In genomic region chr1:109787845-109788605, GRCh38 we compare ENCODE assay signal across 17 cellular contexts. TPM values are rescaled to one million over a fixed set of nuclear protein-coding genes. Genes with fewer than 3 reads are reported as not detected.
DNase-seq lines count a peak whose midpoint lies in the region; TF ChIP-seq lines count a peak whose summit lies in the region.
"Had no signal": no experiment of that assay in that cellular context is flagged by ENCODE, and none has a peak within 500 bp of the region (broad histone marks: within the 10 kb centered on the region; RNA-seq: fewer than 3 reads in every experiment).

No MANE protein-coding gene starts in this region.

- no peaks in the 10 kb centered on the region for H3K9me3 Mint-ChIP-seq in activated CD4-positive, alpha-beta T cell treated with anti-CD3 and anti-CD28 coated beads, Interleukin-2, amount 10 ng/mL, durations not matched to agents 24 days and 14 days
- H3K9me3 Mint-ChIP-seq: nephron had no signal

- H4K20me1 ChIP-seq in smooth muscle cell (ENCODE audit: low read depth): no peaks in the 10 kb centered on the region

- no peaks in the 10 kb centered on the region for H3K9me3 ChIP-seq in smooth muscle cell (replicated peaks; ENCODE audit: low read depth)
- H3K9me3 ChIP-seq: body of pancreas, gastroesophageal sphincter, thoracic aorta had no signal

- no peaks in the 10 kb centered on the region for H3K36me3 Mint-ChIP-seq in activated CD4-positive, alpha-beta T cell treated with anti-CD3 and anti-CD28 coated beads, Interleukin-2, amount 10 ng/mL, durations not matched to agents 24 days and 14 days (ENCODE audit: low read depth)

- WGBS in smooth muscle cell (ENCODE audit: low lambda C conversion rate): 36% methylated on average over 19 of the region's 19 CpGs

- no peak overlapping the region for H3K4me3 Mint-ChIP-seq in activated CD4-positive, alpha-beta T cell treated with anti-CD3 and anti-CD28 coated beads, Interleukin-2, amount 10 ng/mL, durations not matched to agents 24 days and 14 days
- H3K4me3 Mint-ChIP-seq: nephron had no signal

- no peaks in the 10 kb centered on the region for H3K36me3 ChIP-seq in smooth muscle cell (ENCODE audit: low read depth)
- H3K36me3 ChIP-seq: gastroesophageal sphincter, thoracic aorta had no signal

- H3K27ac Mint-ChIP-seq in activated CD4-positive, alpha-beta T cell treated with anti-CD3 and anti-CD28 coated beads, Interleukin-2, amount 10 ng/mL, durations not matched to agents 24 days and 14 days: peak overlapping the region; percentile 62

- intact Hi-C loops in activated CD4-positive, alpha-beta T cell treated with anti-CD3 and anti-CD28 coated beads, Interleukin-2, amount 10 ng/mL, durations not matched to agents 24 days and 14 days (cut with micrococcal nuclease): no loop called here

- no peak overlapping the region for H3K4me3 ChIP-seq in smooth muscle cell
- H3K4me3 ChIP-seq: body of pancreas, gastroesophageal sphincter, skin epidermis, thoracic aorta had no signal

- peaks cover 32% of the 10 kb centered on the region for H3K4me1 ChIP-seq in smooth muscle cell (ENCODE audit: low read depth)

- H2AFZ ChIP-seq in smooth muscle cell (ENCODE audit: low read depth): no peak overlapping the region

- H3K9ac ChIP-seq in smooth muscle cell (ENCODE audit: low read depth): no peak overlapping the region

- TF ChIP-seq CTCF in smooth muscle cell (IDR thresholded peaks at IDR 0.05; ENCODE audit: borderline replicate concordance, insufficient read depth, poor library complexity, severe bottlenecking): no peak

- peaks cover 48% of the 10 kb centered on the region for H3K4me1 Mint-ChIP-seq in activated CD4-positive, alpha-beta T cell treated with anti-CD3 and anti-CD28 coated beads, Interleukin-2, amount 10 ng/mL, durations not matched to agents 24 days and 14 days

- no peaks in the 10 kb centered on the region for H3K79me2 ChIP-seq in smooth muscle cell (ENCODE audit: low read depth)

- H3K27me3 ChIP-seq in smooth muscle cell (ENCODE audit: low read depth): no peaks in the 10 kb centered on the region
- H3K27me3 ChIP-seq: body of pancreas, gastroesophageal sphincter had no signal

- peaks cover 10% of the 10 kb centered on the region for H3F3A ChIP-seq in smooth muscle cell (ENCODE audit: low read depth)

- no peak for DNase-seq in activated CD4-positive, alpha-beta T cell treated with anti-CD3 and anti-CD28 coated beads, Interleukin-2, amount 10 ng/mL, durations not matched to agents 24 days and 14 days
- DNase-seq in activated CD4-positive, alpha-beta T cell treated with anti-CD3 and anti-CD28 coated beads, Interleukin-2, amount 50 U/mL, for 48 hours: no peak
- DNase-seq in UCSD-AML1 (lab: John Stamatoyannopoulos, UW; ENCODE audit: unreplicated experiment) (peak; percentile 49), epithelial cell of prostate (ENCODE audit: low read depth, low spot score) (no peak), smooth muscle cell (lab: John Stamatoyannopoulos, UW; ENCODE audit: unreplicated experiment) (no peak), SW480 (ENCODE audit: low spot score) (no peak), cerebellar cortex (ENCODE audit: low spot score) (no peak)
- no peak for DNase-seq in stimulated activated CD4-positive, alpha-beta T cell treated with anti-CD3 and anti-CD28 coated beads, Interleukin-4, amount 100 ng/mL, for 4 hours
- DNase-seq: ACHN, NCI-H1417, NCI-H446, SIG-M5 had no signal

- no peaks in the 10 kb centered on the region for H3K27me3 Mint-ChIP-seq in activated CD4-positive, alpha-beta T cell treated with anti-CD3 and anti-CD28 coated beads, Interleukin-2, amount 10 ng/mL, durations not matched to agents 24 days and 14 days

- H3K4me2 ChIP-seq in smooth muscle cell: peak overlapping the region; percentile 57

- H3K27ac ChIP-seq in epithelial cell of prostate: peak overlapping the region; percentile 77
- peak overlapping the region; percentile 53 for H3K27ac ChIP-seq in smooth muscle cell (ENCODE audit: low read depth)
- H3K27ac ChIP-seq: body of pancreas, gastroesophageal sphincter, thoracic aorta had no signal

RNA-seq across cellular contexts. Expression of gene EPS8L3, which starts 24.3 kb away (rescaled TPM):
- total RNA-seq in activated CD4-positive, alpha-beta T cell treated with anti-CD3 and anti-CD28 coated beads, Interleukin-2, amount 10 ng/mL, durations not matched to agents 24 days and 14 days: not detected in 2 replicates
- not detected in 2 replicates for total RNA-seq in smooth muscle cell
- not detected in 2 replicates for polyA plus RNA-seq in smooth muscle cell

RNA-seq across cellular contexts. Expression of gene GSTM3, which starts 47.2 kb away (rescaled TPM):
- total RNA-seq in activated CD4-positive, alpha-beta T cell treated with anti-CD3 and anti-CD28 coated beads, Interleukin-2, amount 10 ng/mL, durations not matched to agents 24 days and 14 days: 12.4 and 13.0 TPM in 2 replicates
- 117 and 153 TPM in 2 replicates for total RNA-seq in smooth muscle cell
- polyA plus RNA-seq in smooth muscle cell: 211 and 218 TPM in 2 replicates
